ENCODE assay signal across 9 cellular contexts in genomic region chr20:54172856-54173652, GRCh38. TPM values are rescaled to one million over a fixed set of nuclear protein-coding genes. Genes with fewer than 3 reads are reported as not detected.
DNase-seq lines count a peak whose midpoint lies in the region; ATAC-seq and TF ChIP-seq lines count a peak whose summit lies in the region.
"Had no signal": no experiment of that assay in that cellular context is flagged by ENCODE, and none has a peak within 500 bp of the region (broad histone marks: within the 10 kb centered on the region; RNA-seq: fewer than 3 reads in every experiment).

No MANE protein-coding gene starts in this region.

- no peak for TF ChIP-seq CTCF in fibroblast of mammary gland (conservative IDR thresholded peaks at IDR 0.05; ENCODE audit: control insufficient read depth, insufficient read depth, low read depth, low read length)
- TF ChIP-seq CTCF in upper lobe of right lung (IDR thresholded peaks at IDR 0.05): no peak

- no peak for ATAC-seq in upper lobe of right lung

- H3K36me3 ChIP-seq in upper lobe of right lung: no peaks in the 10 kb centered on the region

- H3K27me3 ChIP-seq in upper lobe of right lung: peaks cover 88% of the 10 kb centered on the region

- DNase-seq in NCI-H2196 (lab: John Stamatoyannopoulos, UW; ENCODE audit: unreplicated experiment): peak; percentile 22
- no peak for DNase-seq in NCI-H2196 treated with DMSO at 0.1 percent for 48 hours (lab: John Stamatoyannopoulos, UW; ENCODE audit: unreplicated experiment)
- DNase-seq in RPMI8226: peak; percentile 43
- peak; percentile 20 for DNase-seq in fibroblast of mammary gland (ENCODE audit: low read depth)
- DNase-seq in retina: peak; percentile 87
- no peak for DNase-seq in NCI-H774 (lab: John Stamatoyannopoulos, UW)
- DNase-seq in upper lobe of right lung: no peak
- no peak for DNase-seq in stimulated activated CD4-positive, alpha-beta T cell treated with anti-CD3 and anti-CD28 coated beads, Interleukin-4, amount 100 ng/mL, for 4 hours
- DNase-seq: NCI-H446 had no signal

- intact Hi-C loops in upper lobe of right lung (cut with DNase I): no loop called here

- H3K27ac ChIP-seq in upper lobe of right lung: no peak overlapping the region

- H3K4me3 ChIP-seq in fibroblast of mammary gland (ENCODE audit: control insufficient read depth, low read depth, low read length) (no peak overlapping the region), upper lobe of right lung (no peak overlapping the region)

- no peaks in the 10 kb centered on the region for H3K9me3 ChIP-seq in upper lobe of right lung

- H3K4me1 ChIP-seq in upper lobe of right lung: peaks cover 20% of the 10 kb centered on the region

RNA-seq across cellular contexts. Expression of gene CYP24A1, which starts 0.7 kb away (rescaled TPM):
- total RNA-seq in upper lobe of right lung: 0.17 TPM

RNA-seq across cellular contexts. Expression of gene PFDN4, which starts 34.8 kb away (rescaled TPM):
- total RNA-seq in upper lobe of right lung: 19.9 TPM

Comparison
In these comparisons a context has a peak if more than half of its experiments do, and no peak if none do; other contexts are left out.
1. DNase-seq: peak in NCI-H2196 (single experiment), RPMI8226 (single experiment), fibroblast of mammary gland (single experiment) and retina (single experiment); none in NCI-H2196 treated with DMSO at 0.1 percent for 48 hours (single experiment), NCI-H774 (single experiment), upper lobe of right lung (single experiment) and stimulated activated CD4-positive, alpha-beta T cell treated with anti-CD3 and anti-CD28 coated beads, Interleukin-4, amount 100 ng/mL, for 4 hours (0 of 2).